Comparison of ENCODE assay signal across 10 cellular contexts in the genomic region with DNA sequence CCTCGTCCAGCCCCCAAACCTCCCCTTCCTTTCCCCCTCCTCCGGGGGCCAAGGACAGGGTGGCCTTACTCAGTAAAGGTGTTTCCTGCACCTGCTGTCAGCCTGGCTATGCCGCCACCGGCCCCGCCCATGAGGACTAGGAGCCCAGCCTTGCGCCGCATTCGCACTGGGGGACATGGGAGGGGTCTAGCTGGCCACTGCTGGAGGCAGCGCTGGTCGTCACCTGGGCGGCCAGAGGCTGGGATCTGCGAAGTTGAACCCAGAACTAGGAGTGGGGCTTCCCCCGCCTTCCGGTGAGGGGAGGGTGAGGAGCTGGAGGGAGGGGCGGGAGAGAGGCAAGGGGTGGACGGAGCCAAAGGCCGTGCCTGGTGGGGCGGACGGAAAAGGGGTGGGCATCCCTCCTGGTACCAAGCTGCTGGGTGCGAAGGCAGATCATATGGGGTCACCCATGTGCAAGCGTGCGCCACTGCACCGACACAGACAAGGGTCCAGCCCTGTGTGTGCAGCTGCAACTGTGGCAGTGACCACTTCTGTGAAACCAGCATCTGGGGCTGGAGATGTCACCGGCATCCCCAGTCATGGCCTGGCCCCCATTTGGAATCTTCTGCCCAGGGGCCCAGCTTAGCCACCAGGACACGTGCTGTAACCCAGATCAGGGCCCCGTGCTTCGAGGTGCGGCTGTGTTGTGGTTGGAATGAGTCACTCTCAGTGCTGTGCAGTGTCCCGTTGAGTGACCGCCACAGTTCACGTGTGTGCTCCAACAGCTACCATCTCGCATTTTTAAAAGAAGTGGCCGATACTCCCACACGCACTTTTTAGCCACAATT. TPM values are rescaled to one million over a fixed set of nuclear protein-coding genes. Genes with fewer than 3 reads are reported as not detected.
DNase-seq lines count a peak whose midpoint lies in the region; ATAC-seq, FAIRE-seq and TF ChIP-seq lines count a peak whose summit lies in the region.
"Had no signal": no experiment of that assay in that cellular context is flagged by ENCODE, and none has a peak within 500 bp of the region (broad histone marks: within the 10 kb centered on the region; RNA-seq: fewer than 3 reads in every experiment).

No MANE protein-coding gene starts in this region.

- no peak overlapping the region for H3K27ac Mint-ChIP-seq in activated CD4-positive, alpha-beta memory T cell treated with anti-CD3 and anti-CD28 coated beads for 36 hours

- no TSS peak for BruUV-seq in HepG2 (replicated peaks; lab: Mats Ljungman, UMichigan)

- H3K9ac ChIP-seq in HUES48 (ENCODE audit: low read depth, low read length), result no peak overlapping the region
- no peak overlapping the region for H3K9ac ChIP-seq in HepG2 (ENCODE audit: insufficient read depth, low read depth, low read length)

- DNase-seq in AG10803 (ENCODE audit: low read depth) (peak; percentile 23), astrocyte of the hippocampus (ENCODE audit: low read depth, low spot score) (peak; percentile 73), HepG2 (ENCODE audit: low spot score) (no peak), dedifferentiated amniotic fluid mesenchymal stem cell (ENCODE audit: extremely low spot score) (no peak), RWPE1 (ENCODE audit: low spot score) (no peak)
- no peak for DNase-seq in activated CD4-positive, alpha-beta memory T cell treated with anti-CD3 and anti-CD28 coated beads for 36 hours
- no peak for DNase-seq in stimulated activated CD4-positive, alpha-beta T cell treated with anti-CD3 and anti-CD28 coated beads, Interleukin-1b, Interleukin-23, amount 100 ng/mL, for 48 hours
- DNase-seq: NCI-H524 treated with DMSO at 0.1 percent for 48 hours had no signal

- H3K4me1 ChIP-seq in HUES48 (ENCODE audit: control insufficient read depth, insufficient read depth, low read length), result peaks cover 13% of the 10 kb centered on the region
- peaks cover 9% of the 10 kb centered on the region; the same call in 1 of the 2 replicates for H3K4me1 ChIP-seq in HepG2 (ENCODE audit: insufficient read depth, low read length)

- no peaks in the 10 kb centered on the region for H3K36me3 Mint-ChIP-seq in activated CD4-positive, alpha-beta memory T cell treated with anti-CD3 and anti-CD28 coated beads for 36 hours

- TF ChIP-seq POLR2A in HepG2 (IDR thresholded peaks at IDR 0.05; ENCODE audit: insufficient read depth in 1 of 2, low read depth in 2 of 2, low read length in 2 of 2), result peak in 1 of 2 experiments; percentile 24; a peak in 1 of 4 replicates

- H3K4me1 Mint-ChIP-seq in activated CD4-positive, alpha-beta memory T cell treated with anti-CD3 and anti-CD28 coated beads for 36 hours (ENCODE audit: low read depth), result peaks cover 10% of the 10 kb centered on the region

- H2AFZ ChIP-seq in HepG2 (ENCODE audit: low read length), result no peak overlapping the region

- no peaks in the 10 kb centered on the region for H3K9me3 ChIP-seq in HUES48 (ENCODE audit: control insufficient read depth, insufficient read depth, low read length)
- H3K9me3 ChIP-seq in HepG2 (ENCODE audit: low read length), result no peaks in the 10 kb centered on the region
- H3K9me3 ChIP-seq: neutrophil had no signal

- H3K79me2 ChIP-seq in HepG2 (ENCODE audit: insufficient read depth, low read length), result no peaks in the 10 kb centered on the region

- POLR2A ChIA-PET in HepG2 (lab: Yijun Ruan, JAX) (interaction anchor here (0.6 kb wide), 1 partner anchor 962 kb away, joined by 3 read pairs; no protein-coding TSS in a partner anchor), RWPE1 (lab: Yijun Ruan, JAX; ENCODE audit: low non-redundant PET) (interaction anchor here (0.6 kb wide), 1 partner anchor 44 kb away, joined by 4 read pairs; no protein-coding TSS in a partner anchor)
- POLR2A ChIA-PET in activated CD4-positive, alpha-beta memory T cell treated with anti-CD3 and anti-CD28 coated beads for 36 hours (lab: Charles Lee), result no interaction called here

- TF ChIP-seq CTCF in AG10803 (conservative IDR thresholded peaks at IDR 0.05; ENCODE audit: low read length) (no peak), HepG2 (CRISPR knock-in tag; IDR thresholded peaks at IDR 0.05) (no peak), RWPE1 (conservative IDR thresholded peaks at IDR 0.05; ENCODE audit: low read depth) (no peak)

- TF ChIP-seq RAD21 in HepG2 (CRISPR knock-in tag; IDR thresholded peaks at IDR 0.05), result no peak

- intact Hi-C loops in HepG2 (cut with micrococcal nuclease; ENCODE audit: unreplicated experiment), result no loop called here
- intact Hi-C loops in activated CD4-positive, alpha-beta memory T cell treated with anti-CD3 and anti-CD28 coated beads for 36 hours (cut with micrococcal nuclease), result no loop called here

- TF ChIP-seq EP300 in HepG2 (IDR thresholded peaks at IDR 0.05; ENCODE audit: low read depth in 2 of 2, low read length in 2 of 2), result no peak
- TF ChIP-seq EP300 in HepG2 (CRISPR knock-in tag; IDR thresholded peaks at IDR 0.05; ENCODE audit: borderline replicate concordance), result no peak

- no peak overlapping the region for H3K4me3 Mint-ChIP-seq in activated CD4-positive, alpha-beta memory T cell treated with anti-CD3 and anti-CD28 coated beads for 36 hours

- WGBS in HepG2 (ENCODE audit: low lambda C conversion rate), result 95% methylated on average over 26 of the region's 34 CpGs

- no peak overlapping the region for H3K4me2 ChIP-seq in HepG2 (ENCODE audit: low read depth, low read length)

- peaks cover 20% of the 10 kb centered on the region for H3K27me3 Mint-ChIP-seq in activated CD4-positive, alpha-beta memory T cell treated with anti-CD3 and anti-CD28 coated beads for 36 hours

- peaks cover 57% of the 10 kb centered on the region for H3K27me3 ChIP-seq in HUES48 (ENCODE audit: control insufficient read depth, insufficient read depth, low read length)
- no peaks in the 10 kb centered on the region for H3K27me3 ChIP-seq in HepG2 (ENCODE audit: control insufficient read depth in 1 of 2, insufficient read depth in 2 of 2, low read length in 2 of 2)

- peak; percentile 6; the same call in 2 of the 3 replicates for ATAC-seq in HepG2

- no peaks in the 10 kb centered on the region for H3K9me3 Mint-ChIP-seq in activated CD4-positive, alpha-beta memory T cell treated with anti-CD3 and anti-CD28 coated beads for 36 hours

- H3K4me3 ChIP-seq in AG10803 (ENCODE audit: low read length) (no peak overlapping the region), HUES48 (ENCODE audit: low read depth, low read length) (peak overlapping the region; percentile 17; the same call in 1 of the 2 replicates), HepG2 (replicated peaks in 1 of 3; ENCODE audit: insufficient read depth in 1 of 3, low read depth in 2 of 3, low read length in 3 of 3) (no peak overlapping the region)

- in situ Hi-C loops in HepG2 (cut with HindIII; ENCODE audit: extremely low pct_ligation_motif_present, low pct_unique_long_range_greater_than_20kb), result no loop called here

- H3K27ac ChIP-seq in HUES48 (ENCODE audit: low read depth, low read length) (no peak overlapping the region), HepG2 (ENCODE audit: extremely low read length, insufficient read depth, low read length) (no peak overlapping the region), RWPE1 (no peak overlapping the region)
- H3K27ac ChIP-seq: neutrophil had no signal

- FAIRE-seq in HepG2 (lab: Jason Lieb, UNC), result no peak

- no peaks in the 10 kb centered on the region for H4K20me1 ChIP-seq in HepG2 (ENCODE audit: insufficient read depth, low read length)

- H3K36me3 ChIP-seq in HUES48 (ENCODE audit: control insufficient read depth, insufficient read depth, low read length) (peaks cover 11% of the 10 kb centered on the region), HepG2 (replicated peaks in 1 of 2; ENCODE audit: control insufficient read depth in 1 of 2, insufficient read depth in 2 of 2, low read length in 2 of 2) (peaks cover 0 to 3% of the 10 kb centered on the region in 2 experiments; a peak in 2 of 5 replicates)
- H3K36me3 ChIP-seq: neutrophil had no signal

- CTCF ChIA-PET in HepG2 (lab: Yijun Ruan, JAX; ENCODE audit: low intra/inter-chr PET ratio, low total read pairs), result no interaction called here
- CTCF ChIA-PET in RWPE1 (lab: Yijun Ruan, JAX), result interaction anchor here (0.5 to 1.1 kb wide), 4 partner anchors 148 to 441 kb away, joined by 3 to 4 read pairs (median 3); no protein-coding TSS in a partner anchor
- CTCF ChIA-PET in activated CD4-positive, alpha-beta memory T cell treated with anti-CD3 and anti-CD28 coated beads for 36 hours (lab: Charles Lee), result interaction anchor here (1.5 kb wide), 1 partner anchor 236 kb away, joined by 5 read pairs; no protein-coding TSS in a partner anchor

TF ChIP-seq in HepG2, 621 proteins besides CTCF, POLR2A, EP300 and RAD21 (continues in another document):
- TF ChIP-seq ERF (CRISPR knock-in tag; IDR thresholded peaks at IDR 0.05) (no peak), HNRNPLL (IDR thresholded peaks at IDR 0.05; ENCODE audit: low read depth, low read length, poor library complexity, severe bottlenecking) (no peak), RBM22 (optimal IDR thresholded peaks at IDR 0.05; ENCODE audit: low read length) (peak; percentile 79), TRIM24 (CRISPR knock-in tag; IDR thresholded peaks at IDR 0.05) (no peak), KDM2A (CRISPR knock-in tag; IDR thresholded peaks at IDR 0.05; ENCODE audit: borderline replicate concordance, low read depth) (no peak)

RNA-seq across cellular contexts. Expression of gene AMN, which starts 8.5 kb away (rescaled TPM):
- 8.2 and 33.1 TPM in 2 replicates for total RNA-seq in HepG2 (2016; rRNA removed; fragmentation: Illumina TruSeq; extraction: Trizol)
- total RNA-seq in HepG2 (2016; cell fraction: cytosol; rRNA removed; fragmentation: Illumina TruSeq; extraction: Trizol; ENCODE audit: low read depth), result 5.2 and 6.0 TPM in 2 replicates
- 9.3 and 30.8 TPM in 2 replicates for total RNA-seq in HepG2 (2016; cell fraction: insoluble cytoplasmic fraction; rRNA removed; fragmentation: Illumina TruSeq; extraction: Trizol)
- total RNA-seq in HepG2 (2016; cell fraction: membrane; rRNA removed; fragmentation: Illumina TruSeq; extraction: Trizol), result 7.8 and 9.0 TPM in 2 replicates
- total RNA-seq in HepG2 (2016; cell fraction: nucleus; rRNA removed; fragmentation: Illumina TruSeq; extraction: Trizol), result 29.3 and 33.8 TPM in 2 replicates
- 9.8 and 18.9 TPM in 2 replicates for polyA plus RNA-seq in HepG2 (2011; rRNA removed)
- polyA plus RNA-seq in HepG2 (2011; cell fraction: cytosol; rRNA removed), result 13.3 and 22.3 TPM in 2 replicates
- polyA plus RNA-seq in HepG2 (2011; cell fraction: nucleus; rRNA removed), result 158 and 165 TPM in 2 replicates
- 15.1 and 18.5 TPM in 2 replicates for polyA plus RNA-seq in HepG2 (2012)
- 3.8 and 4.1 TPM in 2 replicates for polyA plus RNA-seq in HepG2 (2016; cell fraction: cytosol; fragmentation: Illumina TruSeq; extraction: Trizol; ENCODE audit: low read depth)
- polyA plus RNA-seq in HepG2 (2016; cell fraction: insoluble cytoplasmic fraction; fragmentation: Illumina TruSeq; extraction: Trizol; ENCODE audit: low read depth), result 9.2 and 10.3 TPM in 2 replicates
- 5.6 and 6.3 TPM in 2 replicates for polyA plus RNA-seq in HepG2 (2016; cell fraction: membrane; fragmentation: Illumina TruSeq; extraction: Trizol; ENCODE audit: low read depth)
- 62.6 and 64.7 TPM in 2 replicates for polyA plus RNA-seq in HepG2 (2016; cell fraction: nucleus; fragmentation: Illumina TruSeq; extraction: Trizol; ENCODE audit: insufficient read depth, low read depth)
- polyA minus RNA-seq in HepG2 (2011; rRNA and poly(A)+ RNA removed; ENCODE audit: low replicate concordance), result 0.14 and 21.4 TPM in 2 replicates
- 12.3 and 17.0 TPM in 2 replicates for polyA minus RNA-seq in HepG2 (2011; cell fraction: cytosol; rRNA and poly(A)+ RNA removed)
- 14.8 and 15.0 TPM in 2 replicates for polyA minus RNA-seq in HepG2 (2011; cell fraction: nucleus; rRNA and poly(A)+ RNA removed)
- under 1 TPM in 1 of 2 experiments, not detected in 1; 0.17 TPM for total RNA-seq in activated CD4-positive, alpha-beta memory T cell treated with anti-CD3 and anti-CD28 coated beads for 36 hours

Comparison
In these comparisons a context has a peak if more than half of its experiments do, and no peak if none do; other contexts are left out.
1. DNase-seq: peak in AG10803 (single experiment) and astrocyte of the hippocampus (single experiment); none in HepG2 (single experiment), dedifferentiated amniotic fluid mesenchymal stem cell (single experiment), RWPE1 (single experiment), activated CD4-positive, alpha-beta memory T cell treated with anti-CD3 and anti-CD28 coated beads for 36 hours (single experiment) and stimulated activated CD4-positive, alpha-beta T cell treated with anti-CD3 and anti-CD28 coated beads, Interleukin-1b, Interleukin-23, amount 100 ng/mL, for 48 hours (single experiment).
2. RNA of gene AMN, which starts 8.5 kb away (total RNA-seq): 5.2 to 33.8 TPM in HepG2; 0.17 TPM in activated CD4-positive, alpha-beta memory T cell treated with anti-CD3 and anti-CD28 coated beads for 36 hours; every median in the first group is over 4 times any median in the second.